Comparison of ENCODE assay signal across 23 cellular contexts in the genomic region with DNA sequence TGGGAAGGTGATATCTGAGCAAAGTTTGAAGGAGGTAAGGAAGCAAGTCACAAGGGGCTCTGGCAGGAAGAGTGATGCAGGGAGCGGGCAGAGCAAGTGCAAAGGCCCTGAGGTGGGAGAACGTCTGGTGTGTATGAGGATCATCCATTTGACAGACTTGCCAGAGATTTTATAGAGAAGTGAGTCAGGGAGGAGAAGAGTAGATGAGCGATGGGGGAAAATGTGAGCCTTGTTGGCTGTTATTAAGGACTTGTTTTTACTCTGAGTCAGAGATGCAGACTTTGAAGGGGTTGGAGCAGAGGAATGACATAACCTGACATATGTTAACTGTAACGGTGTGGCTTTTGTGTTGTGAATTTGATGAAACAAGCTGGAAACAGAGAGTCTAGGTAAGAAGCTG. TPM values are rescaled to one million over a fixed set of nuclear protein-coding genes. Genes with fewer than 3 reads are reported as not detected.
DNase-seq lines count a peak whose midpoint lies in the region; ATAC-seq and TF ChIP-seq lines count a peak whose summit lies in the region.
"Had no signal": no experiment of that assay in that cellular context is flagged by ENCODE, and none has a peak within 500 bp of the region (broad histone marks: within the 10 kb centered on the region; RNA-seq: fewer than 3 reads in every experiment).

No MANE protein-coding gene starts in this region.

- ATAC-seq in lower lobe of right lung (no peak), HG03280 (IDR thresholded peaks at IDR 0.05; ENCODE audit: unreplicated experiment) (no peak), HG03095 (IDR thresholded peaks at IDR 0.05; ENCODE audit: unreplicated experiment) (no peak), GM21515 (IDR thresholded peaks at IDR 0.05; ENCODE audit: unreplicated experiment) (no peak)
- ATAC-seq: activated CD8-positive, alpha-beta memory T cell treated with anti-CD3 and anti-CD28 coated beads, Interleukin-2, amount 10 ng/mL, durations not matched to agents 7 days and 5 days; esophagus mucosa; left ventricle myocardium superior; mucosa of descending colon; psoas muscle; T-cell had no signal

- H3K4me1 ChIP-seq in lower lobe of right lung, result peaks cover 14% of the 10 kb centered on the region
- H3K4me1 ChIP-seq: psoas muscle had no signal

- intact Hi-C loops in lower lobe of right lung (cut with DNase I), result no loop called here

- H3K27me3 ChIP-seq in lower lobe of right lung (ENCODE audit: low read depth), result peaks cover 7% of the 10 kb centered on the region
- H3K27me3 ChIP-seq: upper lobe of left lung had no signal

- H3K36me3 ChIP-seq in lower lobe of right lung, result no peaks in the 10 kb centered on the region
- H3K36me3 ChIP-seq: upper lobe of left lung had no signal

- H3K27ac ChIP-seq in lower lobe of right lung, result no peak overlapping the region
- H3K27ac ChIP-seq: PC-9, psoas muscle, upper lobe of left lung had no signal

- no peaks in the 10 kb centered on the region for H3K9me3 ChIP-seq in lower lobe of right lung
- H3K9me3 ChIP-seq: mucosa of descending colon, psoas muscle, upper lobe of left lung had no signal

- TF ChIP-seq CTCF in lower lobe of right lung (IDR thresholded peaks at IDR 0.05), result no peak

- DNase-seq in ELR (ENCODE audit: low read depth) (peak; percentile 21), MV-4-11 (lab: John Stamatoyannopoulos, UW) (peak; percentile 18), dermis microvascular lymphatic vessel endothelial cell (ENCODE audit: low read depth in 2 of 2) (peak; percentile 18 to 58), lower lobe of right lung (peak; percentile 15), NCI-H1930 (lab: John Stamatoyannopoulos, UW) (no peak)
- DNase-seq: activated CD4-positive, alpha-beta T cell treated with anti-CD3 and anti-CD28 coated beads for 48 hours; activated CD8-positive, alpha-beta memory T cell treated with anti-CD3 and anti-CD28 coated beads, Interleukin-2, amount 10 ng/mL, durations not matched to agents 7 days and 5 days; left ventricle myocardium superior; mucosa of descending colon; NCI-H187 treated with DMSO at 0.1 percent for 48 hours; NCI-H2227 treated with DMSO at 0.1 percent for 48 hours; NCI-H748 treated with DMSO at 0.1 percent for 48 hours; PC-9; psoas muscle; SIG-M5; T-cell; upper lobe of left lung had no signal

- no peak overlapping the region for H3K4me3 ChIP-seq in lower lobe of right lung
- H3K4me3 ChIP-seq: mucosa of descending colon, PC-9, psoas muscle, upper lobe of left lung had no signal

RNA-seq across cellular contexts. Expression of a gene that starts 3.5 kb away (rescaled TPM):
- total RNA-seq in dermis microvascular lymphatic vessel endothelial cell (1.8 and 3.5 TPM in 2 replicates), lower lobe of right lung (7.7 TPM)
- total RNA-seq: activated CD8-positive, alpha-beta memory T cell treated with anti-CD3 and anti-CD28 coated beads, Interleukin-2, amount 10 ng/mL, durations not matched to agents 7 days and 5 days; activated T-helper 2 cell treated with anti-CD3 and anti-CD28 coated beads, Interferon-gamma antibody, Interleukin-2, Interleukin-4, amounts not matched to agents 10 μg/mL and 5 μg/mL and 100 μg/mL, durations not matched to agents 14 hours and 24 hours and 36 hours; PC-9; T-cell had no signal

RNA-seq across cellular contexts. Expression of a gene that starts 31.0 kb away (rescaled TPM):
- total RNA-seq in dermis microvascular lymphatic vessel endothelial cell (under 0.01 TPM in 1 of 2 replicates, not detected in the other), lower lobe of right lung (1.3 TPM)
- total RNA-seq: activated CD8-positive, alpha-beta memory T cell treated with anti-CD3 and anti-CD28 coated beads, Interleukin-2, amount 10 ng/mL, durations not matched to agents 7 days and 5 days; activated T-helper 2 cell treated with anti-CD3 and anti-CD28 coated beads, Interferon-gamma antibody, Interleukin-2, Interleukin-4, amounts not matched to agents 10 μg/mL and 5 μg/mL and 100 μg/mL, durations not matched to agents 14 hours and 24 hours and 36 hours; PC-9; skeletal muscle tissue had no signal

RNA-seq across cellular contexts. Expression of a gene that starts 39.7 kb away (rescaled TPM):
- total RNA-seq in dermis microvascular lymphatic vessel endothelial cell (1.0 and 1.9 TPM in 2 replicates), lower lobe of right lung (7.7 TPM)
- total RNA-seq: PC-9, skeletal muscle tissue had no signal

RNA-seq across cellular contexts. Expression of a gene that starts 47.8 kb away (rescaled TPM):
- total RNA-seq in dermis microvascular lymphatic vessel endothelial cell (1.4 and 2.0 TPM in 2 replicates), lower lobe of right lung (9.9 TPM)

Comparison
In these comparisons a context has a peak if more than half of its experiments do, and no peak if none do; other contexts are left out.
1. DNase-seq: peak in ELR (single experiment), MV-4-11 (single experiment), dermis microvascular lymphatic vessel endothelial cell (2 of 2) and lower lobe of right lung (single experiment); none in NCI-H1930 (0 of 2).